In the genomic region with DNA sequence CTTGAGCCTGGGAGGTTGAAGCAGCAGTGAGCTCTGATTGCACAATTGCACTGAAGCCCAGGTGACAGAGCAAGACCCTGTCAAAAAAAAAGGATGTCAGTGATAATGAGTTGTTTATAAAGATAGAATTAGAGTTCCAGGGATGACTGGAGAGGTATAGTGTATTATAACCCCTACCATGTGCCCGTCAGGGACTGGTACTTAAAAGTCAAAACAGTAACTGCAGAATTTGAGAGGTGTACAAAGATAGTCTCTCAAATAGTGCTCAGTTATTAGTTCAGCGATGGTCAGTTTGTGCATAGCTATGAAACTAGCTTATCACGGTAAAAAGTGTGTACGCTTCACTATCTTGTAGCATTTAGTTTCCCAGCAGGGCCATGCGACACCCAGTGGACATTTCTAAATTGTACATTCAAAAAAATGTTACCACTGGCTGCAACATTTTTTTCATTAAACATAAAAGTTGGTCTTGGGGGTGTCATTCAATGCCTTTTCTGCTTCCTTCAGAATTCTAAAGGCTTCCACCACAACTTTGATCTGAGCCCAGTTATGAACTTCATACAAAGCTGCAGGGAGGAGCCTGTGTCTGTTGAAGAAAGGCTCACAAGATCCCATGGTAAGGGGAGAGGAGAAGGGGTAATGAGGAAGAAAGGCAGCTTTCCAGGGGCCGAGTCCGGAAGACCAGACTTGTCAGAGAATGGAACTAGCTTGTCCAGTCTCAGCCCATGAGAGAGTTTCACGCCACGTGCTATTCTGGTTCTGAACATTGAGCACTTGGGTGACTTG, we compare ENCODE assay signal across 10 cellular contexts. TPM values are rescaled to one million over a fixed set of nuclear protein-coding genes. Genes with fewer than 3 reads are reported as not detected.
DNase-seq lines count a peak whose midpoint lies in the region; ATAC-seq and TF ChIP-seq lines count a peak whose summit lies in the region.
"Had no signal": no experiment of that assay in that cellular context is flagged by ENCODE, and none has a peak within 500 bp of the region (broad histone marks: within the 10 kb centered on the region; RNA-seq: fewer than 3 reads in every experiment).

No MANE protein-coding gene starts in this region.

- peak overlapping the region; percentile 5; the same call in 1 of the 2 replicates for H3K27ac ChIP-seq in SJCRH30
- H3K27ac ChIP-seq: parathyroid adenoma had no signal

- peaks cover 0 to 5% of the 10 kb centered on the region in 2 donors for H3K4me1 Mint-ChIP-seq in natural killer cell treated with Interleukin-12 subunit alpha and Interleukin-12 subunit beta and Interleukin-15 and Interleukin-18, amount 100 ng/mL, for 72 hours (ENCODE audit: low read depth in 2 of 2)

- H3K27me3 ChIP-seq in SJCRH30 = no peaks in the 10 kb centered on the region

- H3K4me3 ChIP-seq in SJCRH30 (no peak overlapping the region), fibroblast of villous mesenchyme (ENCODE audit: low read depth, low read length) (no peak overlapping the region)

- H3K27ac Mint-ChIP-seq in natural killer cell treated with Interleukin-12 subunit alpha and Interleukin-12 subunit beta and Interleukin-15 and Interleukin-18, amount 100 ng/mL, for 72 hours = no peak overlapping the region

- H3K27me3 Mint-ChIP-seq in natural killer cell treated with Interleukin-12 subunit alpha and Interleukin-12 subunit beta and Interleukin-15 and Interleukin-18, amount 100 ng/mL, for 72 hours = peaks cover 4 to 17% of the 10 kb centered on the region in 2 donors

- DNase-seq in AG08396 (ENCODE audit: low spot score) (peak; percentile 60), SJCRH30 (peak in 1 of 2 experiments; percentile 38), fibroblast of villous mesenchyme (ENCODE audit: low read depth) (peak; percentile 43), NCI-H510A treated with DMSO at 0.1 percent for 48 hours (lab: John Stamatoyannopoulos, UW) (no peak), NCI-H1930 (lab: John Stamatoyannopoulos, UW) (no peak)
- DNase-seq in natural killer cell treated with Interleukin-12 subunit alpha and Interleukin-12 subunit beta and Interleukin-15 and Interleukin-18, amount 100 ng/mL, for 72 hours (ENCODE audit: low spot score) = no peak
- DNase-seq: NCI-H1105 treated with DMSO at 0.1 percent for 48 hours had no signal

- no peaks in the 10 kb centered on the region for H3K36me3 ChIP-seq in SJCRH30

- no peak overlapping the region for H3K4me3 Mint-ChIP-seq in natural killer cell treated with Interleukin-12 subunit alpha and Interleukin-12 subunit beta and Interleukin-15 and Interleukin-18, amount 100 ng/mL, for 72 hours

- peak; percentile 41 for ATAC-seq in GM18867 (IDR thresholded peaks at IDR 0.05; ENCODE audit: unreplicated experiment)
- no peak for ATAC-seq in natural killer cell treated with Interleukin-12 subunit alpha and Interleukin-12 subunit beta and Interleukin-15 and Interleukin-18, amount 100 ng/mL, for 72 hours
- no peak for ATAC-seq in HG03039 (IDR thresholded peaks at IDR 0.05; ENCODE audit: unreplicated experiment)

- H3K9me3 Mint-ChIP-seq in natural killer cell treated with Interleukin-12 subunit alpha and Interleukin-12 subunit beta and Interleukin-15 and Interleukin-18, amount 100 ng/mL, for 72 hours = no peaks in the 10 kb centered on the region

- H3K36me3 Mint-ChIP-seq in natural killer cell treated with Interleukin-12 subunit alpha and Interleukin-12 subunit beta and Interleukin-15 and Interleukin-18, amount 100 ng/mL, for 72 hours = no peaks in the 10 kb centered on the region

- peak; percentile 43 for TF ChIP-seq CTCF in fibroblast of villous mesenchyme (IDR thresholded peaks at IDR 0.05; ENCODE audit: insufficient read depth, low read depth, low read length)

- no peaks in the 10 kb centered on the region for H3K9me3 ChIP-seq in SJCRH30 (replicated peaks)

- H3K4me1 ChIP-seq in SJCRH30 = peaks cover 6% of the 10 kb centered on the region; the same call in 1 of the 2 replicates
- H3K4me1 ChIP-seq: parathyroid adenoma had no signal

RNA-seq across cellular contexts. Expression of a gene that starts 9.2 kb away (rescaled TPM):
- 13.7 and 14.4 TPM in 2 replicates for total RNA-seq in SJCRH30 (2014; rRNA removed; shearing (Covaris generic))
- 3.5 and 3.9 TPM in 2 replicates for total RNA-seq in fibroblast of villous mesenchyme
- not detected for total RNA-seq in natural killer cell treated with Interleukin-12 subunit alpha and Interleukin-12 subunit beta and Interleukin-15 and Interleukin-18, amount 100 ng/mL, for 72 hours

Comparison
In these comparisons a context has a peak if more than half of its experiments do, and no peak if none do; other contexts are left out.
1. DNase-seq: peak in AG08396 (single experiment) and fibroblast of villous mesenchyme (single experiment); none in NCI-H510A treated with DMSO at 0.1 percent for 48 hours (single experiment), NCI-H1930 (0 of 2) and natural killer cell treated with Interleukin-12 subunit alpha and Interleukin-12 subunit beta and Interleukin-15 and Interleukin-18, amount 100 ng/mL, for 72 hours (single experiment).